In the genomic region with DNA sequence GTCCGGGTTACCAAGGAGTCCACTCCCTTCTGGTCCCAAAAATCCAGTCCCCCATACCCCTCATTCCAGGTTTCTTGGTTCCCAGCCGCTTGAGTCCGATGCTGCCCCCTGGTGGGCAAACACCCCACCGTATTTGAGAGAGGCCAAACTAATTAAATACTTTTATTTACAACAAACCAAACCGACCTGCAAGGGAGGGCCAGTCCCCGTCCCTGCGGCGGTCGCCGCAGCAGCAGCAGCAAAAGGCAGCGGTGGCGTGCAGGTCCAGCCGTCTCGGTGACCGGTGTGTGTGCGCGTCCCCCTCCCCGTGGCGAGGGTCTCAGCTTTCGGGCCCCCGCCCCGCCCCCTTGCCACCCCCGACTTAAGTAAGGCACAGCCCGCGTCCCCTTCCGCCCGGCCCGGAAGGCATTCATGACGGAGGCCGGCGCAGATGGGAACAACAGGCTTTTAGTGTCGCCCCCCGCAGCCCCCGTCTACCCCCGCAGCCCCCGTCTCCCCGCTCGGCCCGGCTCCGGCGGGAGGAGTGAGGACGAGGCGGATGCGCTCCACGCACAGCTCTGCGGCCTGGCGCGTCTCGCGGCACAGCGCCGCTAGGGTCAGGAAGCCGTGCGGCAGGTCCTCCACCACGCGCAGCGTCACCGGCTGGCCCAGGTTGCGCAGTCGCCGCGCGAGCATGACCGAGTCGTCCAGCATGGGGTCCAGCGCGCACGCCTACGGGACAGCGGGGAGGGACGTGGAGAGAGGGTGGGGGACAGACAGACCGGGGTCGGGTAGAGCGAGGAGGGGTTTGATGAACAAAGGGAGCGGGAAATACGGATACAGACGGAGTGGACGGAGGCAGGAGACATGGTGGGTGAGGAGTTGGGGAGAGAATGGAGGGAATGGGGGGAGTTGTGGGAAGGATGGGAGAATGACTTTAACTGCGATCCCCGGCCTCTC, we compare ENCODE assay signal across 8 cellular contexts. TPM values are rescaled to one million over a fixed set of nuclear protein-coding genes. Genes with fewer than 3 reads are reported as not detected.
A peak's percentile ranks its signal among the peaks of the same experiment; 100 is the strongest.
DNase-seq lines count a peak whose midpoint lies in the region; ATAC-seq and TF ChIP-seq lines count a peak whose summit lies in the region.

No MANE protein-coding gene starts in this region.

- H3K27ac Mint-ChIP-seq in activated naive CD8-positive, alpha-beta T cell treated with anti-CD3 and anti-CD28 coated beads, Interleukin-2, amount 50 U/mL, for 24 hours, result peak overlapping the region; percentile 56

- DNase-seq in DMS79 treated with DMSO at 0.1 percent for 48 hours (lab: John Stamatoyannopoulos, UW), result peak; percentile 86
- DNase-seq in LNCaP clone FGC (ENCODE audit: low read depth), result no peak
- peak; percentile 84 for DNase-seq in activated naive CD8-positive, alpha-beta T cell treated with anti-CD3 and anti-CD28 coated beads, Interleukin-2, amount 50 U/mL, for 24 hours
- peak; percentile 75 to 87 (median 81) for DNase-seq in heart left ventricle
- DNase-seq in trophoblast cell, result peak; percentile 52 to 73
- peak; percentile 79 to 80 for DNase-seq in tibial artery

- peaks cover 28% of the 10 kb centered on the region for H3K4me1 Mint-ChIP-seq in activated naive CD8-positive, alpha-beta T cell treated with anti-CD3 and anti-CD28 coated beads, Interleukin-2, amount 50 U/mL, for 24 hours

- no peak overlapping the region for H2BK120ac ChIP-seq in trophoblast cell (ENCODE audit: insufficient read depth, low read length, poor library complexity)

- no peak overlapping the region for H2BK12ac ChIP-seq in trophoblast cell (ENCODE audit: low read length)

- H3K27ac ChIP-seq in SU-DHL-6 (ENCODE audit: low read depth, low read length) (no peak overlapping the region), heart left ventricle (peak overlapping the region; percentile 7 to 81 (median 69)), trophoblast cell (ENCODE audit: low read depth, low read length) (no peak overlapping the region), tibial artery (peak overlapping the region; percentile 27 to 32)

- intact Hi-C loops in heart left ventricle (cut with DNase I) (loop anchor here in 1 of 10 donors (5.0 kb wide), 1 partner anchor 74 kb away; a partner anchor contains a TSS), tibial artery (cut with DNase I; ENCODE audit: low total_unique reads) (no loop called here)

- H4K91ac ChIP-seq in trophoblast cell (ENCODE audit: low read depth, low read length), result no peak overlapping the region

- H3K27me3 ChIP-seq in SU-DHL-6 (ENCODE audit: low read length) (no peaks in the 10 kb centered on the region), heart left ventricle (no peaks in the 10 kb centered on the region), trophoblast cell (ENCODE audit: insufficient read depth, low read length) (peaks cover 2% of the 10 kb centered on the region), tibial artery (peaks cover 0 to 20% of the 10 kb centered on the region in 2 donors)

- no peak overlapping the region for H3K4ac ChIP-seq in trophoblast cell (ENCODE audit: low read depth, low read length)

- H4K8ac ChIP-seq in trophoblast cell (ENCODE audit: low read depth, low read length), result peak overlapping the region; percentile 61

- H3K79me1 ChIP-seq in trophoblast cell (ENCODE audit: low read length), result peaks cover 8% of the 10 kb centered on the region

- peak overlapping the region; percentile 71 for H3K4me3 Mint-ChIP-seq in activated naive CD8-positive, alpha-beta T cell treated with anti-CD3 and anti-CD28 coated beads, Interleukin-2, amount 50 U/mL, for 24 hours

- H4K12ac ChIP-seq in trophoblast cell (ENCODE audit: low read depth, low read length), result peak overlapping the region; percentile 8

- H2AK5ac ChIP-seq in trophoblast cell (ENCODE audit: low read length), result no peak overlapping the region

- no peaks in the 10 kb centered on the region for H3K27me3 Mint-ChIP-seq in activated naive CD8-positive, alpha-beta T cell treated with anti-CD3 and anti-CD28 coated beads, Interleukin-2, amount 50 U/mL, for 24 hours

- H3K36me3 ChIP-seq in SU-DHL-6 (ENCODE audit: low read length) (no peaks in the 10 kb centered on the region), heart left ventricle (peaks cover 0 to 22% (median 16%) of the 10 kb centered on the region in 9 donors), trophoblast cell (ENCODE audit: control insufficient read depth in 1 of 2, insufficient read depth in 2 of 2, low read length in 2 of 2) (no peaks in the 10 kb centered on the region), tibial artery (no peaks in the 10 kb centered on the region)

- peak; percentile 61 for TF ChIP-seq CTCF in LNCaP clone FGC (IDR thresholded peaks at IDR 0.05; ENCODE audit: control insufficient read depth, extremely low read depth, insufficient read depth)
- TF ChIP-seq CTCF in SU-DHL-6 (IDR thresholded peaks at IDR 0.05; ENCODE audit: insufficient read depth, low read length, poor library complexity, severe bottlenecking), result peak; percentile 88
- peak; percentile 70 to 89 (median 82) for TF ChIP-seq CTCF in heart left ventricle (IDR thresholded peaks at IDR 0.05)
- TF ChIP-seq CTCF in tibial artery (IDR thresholded peaks at IDR 0.05), result peak; percentile 55 to 77

- no peaks in the 10 kb centered on the region for H3K9me3 Mint-ChIP-seq in activated naive CD8-positive, alpha-beta T cell treated with anti-CD3 and anti-CD28 coated beads, Interleukin-2, amount 50 U/mL, for 24 hours

- H3K4me2 ChIP-seq in SU-DHL-6 (ENCODE audit: low read depth, low read length, poor library complexity, severe bottlenecking) (peak overlapping the region; percentile 46), trophoblast cell (ENCODE audit: low read length) (peak overlapping the region; percentile 81)

- no peak overlapping the region for H2BK5ac ChIP-seq in trophoblast cell (ENCODE audit: low read depth, low read length, poor library complexity)

- H3K4me1 ChIP-seq in heart left ventricle (peaks cover 6 to 33% (median 16%) of the 10 kb centered on the region in 12 donors), trophoblast cell (ENCODE audit: control insufficient read depth in 1 of 2, insufficient read depth in 2 of 2, low read length in 2 of 2) (peaks cover 9 to 14% of the 10 kb centered on the region in 2 experiments), tibial artery (peaks cover 0 to 27% (median 22%) of the 10 kb centered on the region in 4 donors)

- H3K9ac ChIP-seq in SU-DHL-6 (ENCODE audit: low read length), result peak overlapping the region; percentile 20; the same call in 1 of the 2 replicates
- H3K9ac ChIP-seq in trophoblast cell (ENCODE audit: low read length), result no peak overlapping the region

- H3K36me3 Mint-ChIP-seq in activated naive CD8-positive, alpha-beta T cell treated with anti-CD3 and anti-CD28 coated beads, Interleukin-2, amount 50 U/mL, for 24 hours (ENCODE audit: low read depth), result peaks cover 2% of the 10 kb centered on the region

- H3K79me2 ChIP-seq in SU-DHL-6 (ENCODE audit: insufficient read depth, low read length) (0 out of 2 replicates have a peak, but pooled peaks cover 7% of the 10 kb centered on the region), trophoblast cell (ENCODE audit: control insufficient read depth, insufficient read depth, low read length, poor library complexity) (peaks cover 2% of the 10 kb centered on the region)

- ATAC-seq in activated naive CD8-positive, alpha-beta T cell treated with anti-CD3 and anti-CD28 coated beads, Interleukin-2, amount 50 U/mL, for 24 hours, result peak; percentile 42
- ATAC-seq in heart left ventricle (peak; percentile 11 to 66 (median 60)), HG03378 (IDR thresholded peaks at IDR 0.05; ENCODE audit: unreplicated experiment) (no peak)

- peak overlapping the region; percentile 49 for H3K4me3 ChIP-seq in LNCaP clone FGC (ENCODE audit: low read depth, low read length)
- peak overlapping the region; percentile 34 for H3K4me3 ChIP-seq in SU-DHL-6 (ENCODE audit: insufficient read depth, low read length, poor library complexity, severe bottlenecking)
- peak overlapping the region; percentile 16 to 87 (median 64) for H3K4me3 ChIP-seq in heart left ventricle
- peak overlapping the region; percentile 80 for H3K4me3 ChIP-seq in trophoblast cell (ENCODE audit: low read depth, low read length)
- peak overlapping the region; percentile 50 to 55 for H3K4me3 ChIP-seq in tibial artery

- no peak overlapping the region for H3K23ac ChIP-seq in trophoblast cell (ENCODE audit: low read length)

- H3K14ac ChIP-seq in trophoblast cell (ENCODE audit: low read length), result no peak overlapping the region

- no peaks in the 10 kb centered on the region for H3K9me2 ChIP-seq in SU-DHL-6 (replicated peaks; ENCODE audit: insufficient read depth, low read length)

- H3K9me3 ChIP-seq in SU-DHL-6 (ENCODE audit: insufficient read depth, low read length) (no peaks in the 10 kb centered on the region), heart left ventricle (no peaks in the 10 kb centered on the region), trophoblast cell (ENCODE audit: insufficient read depth, low read depth, low read length) (peaks cover 1% of the 10 kb centered on the region), tibial artery (no peaks in the 10 kb centered on the region)

- no peaks in the 10 kb centered on the region for H4K20me1 ChIP-seq in SU-DHL-6 (ENCODE audit: low read depth, low read length)

- H3K18ac ChIP-seq in trophoblast cell (ENCODE audit: low read length), result no peak overlapping the region

- TF ChIP-seq POLR2A in heart left ventricle (IDR thresholded peaks at IDR 0.05), result no peak

- H2AFZ ChIP-seq in SU-DHL-6 (ENCODE audit: low read depth, low read length, severe bottlenecking) (no peak overlapping the region), trophoblast cell (ENCODE audit: insufficient read depth, low read length, poor library complexity) (peak overlapping the region; percentile 64)

- WGBS in heart left ventricle, 4 donors, result 2 to 5% (median 2%) methylated on average over 46 to 80 of the region's 80 CpGs
- no CpG with 5 or more reads among the region's 80 CpGs for WGBS in trophoblast cell (ENCODE audit: extremely low coverage, insufficient coverage, insufficient read length)

- peaks cover 4% of the 10 kb centered on the region; the same call in 1 of the 2 replicates for H3F3A ChIP-seq in SU-DHL-6 (ENCODE audit: insufficient read depth)

RNA-seq across cellular contexts. Expression of a gene that starts 11.5 kb away (rescaled TPM):
- total RNA-seq in heart left ventricle, result 1 to 10 TPM in 1 of 9 donors, under 1 TPM in 3, not detected in 5; 0.62 to 1.4 (median 0.94) TPM
- 1 to 10 TPM; 1.3 to 2.9 TPM for polyA plus RNA-seq in heart left ventricle
- 9.3 and 9.6 TPM in 2 replicates for polyA plus RNA-seq in trophoblast cell (2013)

RNA-seq across cellular contexts. Expression of a gene that starts 25.6 kb away (rescaled TPM):
- total RNA-seq in heart left ventricle, result 100 to 1,000 TPM in 1 of 9 donors, 10 to 100 TPM in 8; 34.7 to 111 (median 57.3) TPM
- 10 to 100 TPM; 47.1 to 67.1 TPM for polyA plus RNA-seq in heart left ventricle
- polyA plus RNA-seq in trophoblast cell (2013), result 0.92 and 1.0 TPM in 2 replicates

RNA-seq across cellular contexts. Expression of a gene that starts 41.1 kb away (rescaled TPM):
- not detected for total RNA-seq in heart left ventricle
- not detected for polyA plus RNA-seq in heart left ventricle
- polyA plus RNA-seq in trophoblast cell (2013), result 1.4 and 1.9 TPM in 2 replicates

Comparison
In these comparisons a context has a peak if more than half of its experiments do, and no peak if none do; other contexts are left out.
1. H3K27ac ChIP-seq: peak in heart left ventricle (12 of 12) and tibial artery (2 of 2); none in SU-DHL-6 (single experiment) and trophoblast cell (single experiment).
2. Peak in every context shown above with its lines, with median percentiles within 50 percentile points of each other: H3K4me3 ChIP-seq and CTCF ChIP-seq.